In the genomic region with DNA sequence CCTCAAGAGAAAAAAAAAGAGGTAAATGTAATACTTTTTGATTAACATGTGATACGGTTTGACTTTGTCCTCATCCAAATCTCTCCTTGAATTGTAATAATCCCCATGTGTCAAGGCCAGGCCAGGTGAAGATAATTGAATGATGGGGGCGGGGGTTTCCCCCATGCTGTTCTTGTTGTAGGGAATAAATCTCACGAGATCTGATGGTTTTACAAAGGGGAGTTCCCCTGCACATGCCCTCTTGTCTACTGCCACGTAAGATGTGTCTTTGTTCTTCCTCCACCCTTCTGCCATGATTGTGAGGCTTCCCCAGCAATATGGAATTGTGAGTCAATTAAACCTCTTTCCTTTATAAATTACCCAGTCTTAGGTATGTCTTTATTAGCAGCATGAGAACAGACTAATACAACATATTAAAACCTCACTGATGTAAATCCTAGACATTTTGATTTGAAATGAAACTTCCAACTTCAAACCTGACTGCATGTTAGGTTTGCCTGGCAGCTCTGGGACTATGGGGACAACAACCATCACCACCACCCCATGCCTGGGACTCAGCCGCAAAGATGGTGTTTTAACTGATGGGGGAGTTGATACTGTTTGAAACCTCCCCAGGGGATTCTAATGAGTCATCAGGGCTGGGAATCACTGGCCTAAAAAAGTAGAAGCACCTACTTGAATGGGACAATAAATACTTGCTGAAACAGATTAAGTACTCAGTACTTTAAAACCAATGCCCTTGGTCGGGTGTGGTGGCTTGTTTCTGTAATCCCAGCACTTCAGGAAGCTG, we compare ENCODE assay signal across 10 cellular contexts. TPM values are rescaled to one million over a fixed set of nuclear protein-coding genes. Genes with fewer than 3 reads are reported as not detected.
DNase-seq lines count a peak whose midpoint lies in the region; ATAC-seq and TF ChIP-seq lines count a peak whose summit lies in the region.
"Had no signal": no experiment of that assay in that cellular context is flagged by ENCODE, and none has a peak within 500 bp of the region (broad histone marks: within the 10 kb centered on the region; RNA-seq: fewer than 3 reads in every experiment).

No MANE protein-coding gene starts in this region.

- no peaks in the 10 kb centered on the region for H3K9me2 ChIP-seq in GM23248 (ENCODE audit: insufficient read depth)

- no peaks in the 10 kb centered on the region for H3K27me3 Mint-ChIP-seq in CD4-positive, alpha-beta T cell

- H3K9ac ChIP-seq in GM23248 = no peak overlapping the region
- H3K9ac ChIP-seq: KMS-11 had no signal

- no peaks in the 10 kb centered on the region for H3K79me2 ChIP-seq in GM23248 (ENCODE audit: insufficient read depth)

- H3K4me1 ChIP-seq in GM23248 (ENCODE audit: insufficient read depth) (no peaks in the 10 kb centered on the region), SJCRH30 (no peaks in the 10 kb centered on the region; the same call in 1 of the 2 replicates)

- 87 to 89% methylated on average over 6 of the region's 6 CpGs for WGBS in GM23248 (ENCODE audit: low coverage in 1 of 2, low lambda C conversion rate in 2 of 2, missing lambda C conversion rate in 2 of 2), 2 experiments

- H3K27me3 ChIP-seq in GM06990 (replicated peaks; ENCODE audit: control insufficient read depth, insufficient read depth, low read length) (no peaks in the 10 kb centered on the region), GM23248 (replicated peaks; ENCODE audit: insufficient read depth) (no peaks in the 10 kb centered on the region), SJCRH30 (no peaks in the 10 kb centered on the region)
- no peaks in the 10 kb centered on the region for H3K27me3 ChIP-seq in CD4-positive, alpha-beta T cell (ENCODE audit: control insufficient read depth, insufficient read depth, low read length)

- TF ChIP-seq CTCF in GM06990 (IDR thresholded peaks at IDR 0.05; ENCODE audit: insufficient read depth, low read length, poor library complexity, severe bottlenecking) = no peak
- TF ChIP-seq CTCF in CD4-positive, alpha-beta T cell (IDR thresholded peaks at IDR 0.05) = no peak

- CTCF ChIA-PET in CD4-positive, alpha-beta T cell (lab: Charles Lee) = no interaction called here

- in situ Hi-C loops in GM23248 (cut with MboI) = no loop called here

- DNase-seq in GM06990 (ENCODE audit: extremely low read depth, insufficient read length) (peak; percentile 13), GM23248 (peak; percentile 4), kidney glomerular epithelial cell (lab: John Stamatoyannopoulos, UW) (no peak), SJCRH30 (no peak), retina (no peak)
- DNase-seq in activated CD4-positive, alpha-beta T cell treated with anti-CD3 and anti-CD28 coated beads, Interleukin-2, amount 50 U/mL, for 48 hours = peak; percentile 27 to 34
- peak in 2 of 3 donors; percentile 5 to 19 for DNase-seq in stimulated activated CD4-positive, alpha-beta T cell treated with anti-CD3 and anti-CD28 coated beads, Interleukin-12 subunit alpha, Interleukin-12 subunit beta, amount 100 ng/mL, for 48 hours (ENCODE audit: low read depth in 2 of 3, low spot score in 1 of 3)
- no peak for DNase-seq in CD4-positive, alpha-beta T cell
- DNase-seq: hypothalamus had no signal

- no peaks in the 10 kb centered on the region for H3K4me1 Mint-ChIP-seq in CD4-positive, alpha-beta T cell (ENCODE audit: low read depth)

- H3K9me3 ChIP-seq in GM23248 (ENCODE audit: low read depth) (no peaks in the 10 kb centered on the region), SJCRH30 (replicated peaks) (no peaks in the 10 kb centered on the region)
- H3K9me3 ChIP-seq in CD4-positive, alpha-beta T cell (ENCODE audit: control insufficient read depth, low read length) = no peaks in the 10 kb centered on the region

- H3K36me3 Mint-ChIP-seq in CD4-positive, alpha-beta T cell (ENCODE audit: low read depth) = no peaks in the 10 kb centered on the region

- intact Hi-C loops in CD4-positive, alpha-beta T cell (cut with DNase I, micrococcal nuclease) = loop anchor here in 1 of 2 experiments (10.0 kb wide), 1 partner anchor 79 kb away; no protein-coding TSS in a partner anchor

- H3K9me3 Mint-ChIP-seq in CD4-positive, alpha-beta T cell = no peaks in the 10 kb centered on the region

- no peak overlapping the region for H3K27ac ChIP-seq in GM23248
- no peak overlapping the region for H3K27ac ChIP-seq in CD4-positive, alpha-beta T cell (ENCODE audit: low read depth, low read length)
- H3K27ac ChIP-seq in SJCRH30 = no peak overlapping the region
- H3K27ac ChIP-seq: KMS-11 had no signal

- no peak overlapping the region for H3K4me3 ChIP-seq in GM06990 (replicated peaks; ENCODE audit: low read depth, low read length)
- no peak overlapping the region for H3K4me3 ChIP-seq in GM23248
- H3K4me3 ChIP-seq in SJCRH30 = no peak overlapping the region

- no peak overlapping the region for H3K4me2 ChIP-seq in GM23248 (ENCODE audit: unreplicated experiment)
- H3K4me2 ChIP-seq: KMS-11 had no signal

- ATAC-seq in CD4-positive, alpha-beta T cell (ENCODE audit: poor library complexity) = no peak

- H3K4me3 Mint-ChIP-seq in CD4-positive, alpha-beta T cell = no peak overlapping the region

- H3K36me3 ChIP-seq in GM06990 (ENCODE audit: control insufficient read depth, insufficient read depth, low read length) = no peaks in the 10 kb centered on the region
- no peaks in the 10 kb centered on the region for H3K36me3 ChIP-seq in GM23248 (ENCODE audit: low read depth)
- H3K36me3 ChIP-seq in SJCRH30 = no peaks in the 10 kb centered on the region

- no peaks in the 10 kb centered on the region for H3F3A ChIP-seq in GM23248 (ENCODE audit: insufficient read depth)

- H3K27ac Mint-ChIP-seq in CD4-positive, alpha-beta T cell = no peak overlapping the region

- no peak overlapping the region for H2AFZ ChIP-seq in GM23248

- no peaks in the 10 kb centered on the region for H4K20me1 ChIP-seq in GM23248 (ENCODE audit: insufficient read depth)

- POLR2A ChIA-PET in CD4-positive, alpha-beta T cell (lab: Charles Lee) = no interaction called here

RNA-seq across cellular contexts. Expression of a gene that starts 32.8 kb away (rescaled TPM):
- total RNA-seq in GM23248 (2014; rRNA removed; shearing (Covaris generic)) = 52.4 and 52.7 TPM in 2 replicates
- polyA plus RNA-seq in GM23248 (2016; fragmentation: Nextera tagmentation; extraction: Ambion mirVana) = 22.9 and 23.9 TPM in 2 replicates
- 10 to 100 TPM; 64.4 to 65.9 TPM for total RNA-seq in CD4-positive, alpha-beta T cell
- 62.3 and 91.1 TPM in 2 replicates for total RNA-seq in SJCRH30 (2014; rRNA removed; shearing (Covaris generic))

Comparison
In these comparisons a context has a peak if more than half of its experiments do, and no peak if none do; other contexts are left out.
1. DNase-seq: peak in GM06990 (single experiment), GM23248 (single experiment), activated CD4-positive, alpha-beta T cell treated with anti-CD3 and anti-CD28 coated beads, Interleukin-2, amount 50 U/mL, for 48 hours (2 of 2) and stimulated activated CD4-positive, alpha-beta T cell treated with anti-CD3 and anti-CD28 coated beads, Interleukin-12 subunit alpha, Interleukin-12 subunit beta, amount 100 ng/mL, for 48 hours (2 of 3); none in kidney glomerular epithelial cell (single experiment), CD4-positive, alpha-beta T cell (0 of 10), SJCRH30 (0 of 2) and retina (single experiment).